In the genomic region with DNA sequence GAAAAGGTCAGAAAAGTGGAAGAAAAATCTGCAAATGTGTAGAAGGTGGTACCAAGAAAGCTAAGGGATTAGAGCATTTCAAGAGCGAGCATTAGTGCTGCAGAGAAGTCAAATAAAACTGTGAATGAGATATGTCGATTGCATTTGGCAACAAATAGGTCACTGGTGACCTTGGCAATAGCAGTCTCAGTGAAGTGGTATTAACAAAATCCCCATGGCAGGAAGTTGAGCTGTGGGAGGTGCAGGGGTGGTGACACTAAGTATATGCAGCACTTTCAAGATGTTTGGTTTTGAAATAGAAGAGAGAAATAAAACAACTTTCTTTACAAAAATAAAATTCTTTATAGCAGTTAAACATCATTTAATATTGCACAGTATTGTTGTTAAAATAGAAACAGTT, we compare ENCODE assay signal across 18 cellular contexts.
"Had no signal": no experiment of that assay in that cellular context is flagged by ENCODE, and none has a peak within 500 bp of the region (broad histone marks: within the 10 kb centered on the region; RNA-seq: fewer than 3 reads in every experiment).

No MANE protein-coding gene starts in this region.

- H3K4me1 ChIP-seq: body of pancreas, left ventricle myocardium inferior had no signal

- ATAC-seq: body of pancreas, T-cell had no signal

- H3K27ac ChIP-seq: body of pancreas, epithelial cell of prostate, left ventricle myocardium inferior, stomach, upper lobe of left lung had no signal

- H3K4me3 ChIP-seq: body of pancreas, left ventricle myocardium inferior, stomach, upper lobe of left lung had no signal

- DNase-seq: activated B cell treated with CpG ODN at 0.5 μM for 24 hours; activated CD4-positive, alpha-beta memory T cell treated with anti-CD3 and anti-CD28 coated beads, Interleukin-2, amount 10 ng/mL, durations not matched to agents 7 days and 5 days; activated CD4-positive, alpha-beta T cell treated with anti-CD3 and anti-CD28 coated beads for 4 hours; activated naive CD4-positive, alpha-beta T cell treated with Interleukin-2 at 50 U/mL for 16 hours; activated naive CD8-positive, alpha-beta T cell treated with anti-CD3 and anti-CD28 coated beads, Interleukin-2, amount 10 ng/mL, durations not matched to agents 7 days and 5 days; activated T-cell treated with anti-CD3 and anti-CD28 coated beads, Interleukin-2, amount 50 U/mL, for 1 hour; amygdala; glutamatergic neuron; hippocampal formation; kidney; left ventricle myocardium inferior; occipital lobe; retina; stomach; T-cell had no signal

- H3K9me3 ChIP-seq: body of pancreas, left ventricle myocardium inferior, stomach, upper lobe of left lung had no signal

- H3K36me3 ChIP-seq: left ventricle myocardium inferior, stomach, upper lobe of left lung had no signal

- H3K27me3 ChIP-seq: body of pancreas, stomach, upper lobe of left lung had no signal
